Comparison of ENCODE assay signal across 11 cellular contexts in the genomic region with DNA sequence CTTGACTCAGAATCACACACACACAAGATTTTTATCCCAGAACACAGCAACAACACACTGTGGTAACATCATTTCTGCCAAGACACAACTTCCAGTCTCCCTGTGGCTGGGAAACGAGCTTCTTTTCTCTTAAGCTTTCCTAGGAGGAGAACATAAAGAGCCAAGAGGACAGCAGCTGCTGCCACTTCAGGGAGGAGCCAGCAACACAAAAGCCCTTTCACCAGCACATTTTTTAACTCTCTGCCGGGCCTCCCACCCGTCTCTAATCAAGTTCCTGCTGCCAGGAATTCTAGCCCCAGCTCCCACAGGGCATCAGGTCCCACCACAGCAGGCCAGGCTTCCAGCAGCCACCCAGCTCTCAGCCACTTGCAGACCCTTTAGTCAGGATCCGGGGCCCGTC. TPM values are rescaled to one million over a fixed set of nuclear protein-coding genes. Genes with fewer than 3 reads are reported as not detected.
DNase-seq lines count a peak whose midpoint lies in the region; ATAC-seq and TF ChIP-seq lines count a peak whose summit lies in the region.
"Had no signal": no experiment of that assay in that cellular context is flagged by ENCODE, and none has a peak within 500 bp of the region (broad histone marks: within the 10 kb centered on the region; RNA-seq: fewer than 3 reads in every experiment).

No MANE protein-coding gene starts in this region.

- no peak overlapping the region for H3K9ac ChIP-seq in trophoblast cell (ENCODE audit: low read length)

- peak overlapping the region; percentile 10; the same call in 1 of the 2 replicates for H3K4me3 Mint-ChIP-seq in WTC11
- no peak overlapping the region for H3K4me3 Mint-ChIP-seq in stimulated activated naive CD8-positive, alpha-beta T cell treated with anti-CD3 and anti-CD28 coated beads, Interleukin-15, amount 100 ng/mL, for 72 hours

- peaks cover 21% of the 10 kb centered on the region for H3K79me1 ChIP-seq in trophoblast cell (ENCODE audit: low read length)

- H3K79me2 ChIP-seq in trophoblast cell (ENCODE audit: control insufficient read depth, insufficient read depth, low read length, poor library complexity) = peaks cover 21% of the 10 kb centered on the region

- H3K23ac ChIP-seq in trophoblast cell (ENCODE audit: low read length) = no peak overlapping the region

- no peak overlapping the region for H4K12ac ChIP-seq in trophoblast cell (ENCODE audit: low read depth, low read length)

- no peaks in the 10 kb centered on the region for H3K27me3 Mint-ChIP-seq in WTC11 (ENCODE audit: low read depth)
- H3K27me3 Mint-ChIP-seq in stimulated activated naive CD8-positive, alpha-beta T cell treated with anti-CD3 and anti-CD28 coated beads, Interleukin-15, amount 100 ng/mL, for 72 hours = no peaks in the 10 kb centered on the region

- no peak overlapping the region for H4K91ac ChIP-seq in trophoblast cell (ENCODE audit: low read depth, low read length)

- TF ChIP-seq CTCF in WTC11 (IDR thresholded peaks at IDR 0.05) (no peak), heart right ventricle (IDR thresholded peaks at IDR 0.05) (no peak)

- H2AK5ac ChIP-seq in trophoblast cell (ENCODE audit: low read length) = no peak overlapping the region

- no peak overlapping the region for H3K18ac ChIP-seq in trophoblast cell (ENCODE audit: low read length)

- 6 to 10% methylated on average over 5 of the region's 5 CpGs for WGBS in heart right ventricle, 2 donors
- no CpG with 5 or more reads among the region's 5 CpGs for WGBS in trophoblast cell (ENCODE audit: extremely low coverage, insufficient coverage, insufficient read length)

- DNase-seq in EH (ENCODE audit: low read depth) (peak; percentile 45), WTC11 (ENCODE audit: low spot score) (peak; percentile 67), heart right ventricle (peak in 1 of 2 donors; percentile 27), trophoblast cell (no peak), EL (no peak)
- DNase-seq in stimulated activated naive CD8-positive, alpha-beta T cell treated with anti-CD3 and anti-CD28 coated beads, Interleukin-15, amount 100 ng/mL, for 72 hours = no peak
- no peak for DNase-seq in NK-92 treated with Interleukin-12 subunit alpha and Interleukin-12 subunit beta, amount 100 ng/mL, for 24 hours (lab: John Stamatoyannopoulos, UW)
- DNase-seq: DMS79, NCI-H1694 had no signal

- peak overlapping the region; percentile 25 for H4K8ac ChIP-seq in trophoblast cell (ENCODE audit: low read depth, low read length)

- peak; percentile 93 for ATAC-seq in WTC11
- ATAC-seq in heart right ventricle = peak; percentile 12 to 54 (median 42)
- ATAC-seq in stimulated activated naive CD8-positive, alpha-beta T cell treated with anti-CD3 and anti-CD28 coated beads, Interleukin-15, amount 100 ng/mL, for 72 hours = no peak
- no peak for ATAC-seq in GM18498 (IDR thresholded peaks at IDR 0.05; ENCODE audit: unreplicated experiment)

- peak overlapping the region; percentile 18 for H2BK5ac ChIP-seq in trophoblast cell (ENCODE audit: low read depth, low read length, poor library complexity)

- POLR2A ChIA-PET in WTC11 (lab: Charles Lee) = interaction anchor here (0.8 to 1.2 kb wide), 2 partner anchors 15 to 23 kb away, joined by 3 to 5 read pairs; partner anchors contain the start of gene FAT1

- no peaks in the 10 kb centered on the region for H3K9me3 Mint-ChIP-seq in WTC11
- peaks cover 6 to 11% of the 10 kb centered on the region in 2 donors for H3K9me3 Mint-ChIP-seq in stimulated activated naive CD8-positive, alpha-beta T cell treated with anti-CD3 and anti-CD28 coated beads, Interleukin-15, amount 100 ng/mL, for 72 hours

- H3K27ac Mint-ChIP-seq in WTC11 = peak overlapping the region; percentile 94
- H3K27ac Mint-ChIP-seq in stimulated activated naive CD8-positive, alpha-beta T cell treated with anti-CD3 and anti-CD28 coated beads, Interleukin-15, amount 100 ng/mL, for 72 hours = no peak overlapping the region

- H3K27me3 ChIP-seq in heart right ventricle (no peaks in the 10 kb centered on the region), trophoblast cell (ENCODE audit: insufficient read depth, low read length) (no peaks in the 10 kb centered on the region)

- H3K27ac ChIP-seq in heart right ventricle (peak overlapping the region; percentile 61 to 90 (median 82)), trophoblast cell (ENCODE audit: low read depth, low read length) (peak overlapping the region; percentile 58)

- H3K9me3 ChIP-seq in heart right ventricle = no peaks in the 10 kb centered on the region
- no peaks in the 10 kb centered on the region for H3K9me3 ChIP-seq in trophoblast cell (ENCODE audit: insufficient read depth, low read depth, low read length)

- peak overlapping the region; percentile 42 for H3K4ac ChIP-seq in trophoblast cell (ENCODE audit: low read depth, low read length)

- H3K14ac ChIP-seq in trophoblast cell (ENCODE audit: low read length) = no peak overlapping the region

- H3K4me3 ChIP-seq in heart right ventricle (peak overlapping the region in 6 of 10 donors; percentile 10 to 35 (median 18)), trophoblast cell (ENCODE audit: low read depth, low read length) (no peak overlapping the region)

- H3K4me1 ChIP-seq in heart right ventricle (peaks cover 2 to 79% (median 54%) of the 10 kb centered on the region in 9 donors), trophoblast cell (ENCODE audit: control insufficient read depth in 1 of 2, insufficient read depth in 2 of 2, low read length in 2 of 2) (peaks cover 22 to 35% of the 10 kb centered on the region in 2 experiments)

- H2AFZ ChIP-seq in trophoblast cell (ENCODE audit: insufficient read depth, low read length, poor library complexity) = peak overlapping the region; percentile 35

- H3K36me3 ChIP-seq in heart right ventricle (peaks cover 0 to 3% (median 0%) of the 10 kb centered on the region in 9 donors), trophoblast cell (ENCODE audit: control insufficient read depth in 1 of 2, insufficient read depth in 2 of 2, low read length in 2 of 2) (peaks cover 8 to 19% of the 10 kb centered on the region in 2 experiments)

- H3K4me2 ChIP-seq in trophoblast cell (ENCODE audit: low read length) = peak overlapping the region; percentile 25

- peak overlapping the region; percentile 67 for H2BK12ac ChIP-seq in trophoblast cell (ENCODE audit: low read length)

- CTCF ChIA-PET in WTC11 (lab: Charles Lee) = interaction anchor here (0.9 to 2.1 kb wide), 4 partner anchors 8 to 114 kb away, joined by 3 to 4 read pairs (median 4); partner anchors contain the start of gene FAT1

- no peak overlapping the region for H2BK120ac ChIP-seq in trophoblast cell (ENCODE audit: insufficient read depth, low read length, poor library complexity)

- intact Hi-C loops in heart right ventricle (cut with DNase I) = no loop called here

- peaks cover 34% of the 10 kb centered on the region for H3K36me3 Mint-ChIP-seq in WTC11

- H3K4me1 Mint-ChIP-seq in WTC11 = peaks cover 62% of the 10 kb centered on the region
- no peaks in the 10 kb centered on the region for H3K4me1 Mint-ChIP-seq in stimulated activated naive CD8-positive, alpha-beta T cell treated with anti-CD3 and anti-CD28 coated beads, Interleukin-15, amount 100 ng/mL, for 72 hours

TF ChIP-seq in WTC11, 78 proteins besides CTCF, POLR2A, EP300 and RAD21:
- TF ChIP-seq NR3C1 (CRISPR knock-in tag; conservative IDR thresholded peaks at IDR 0.05; ENCODE audit: low read depth) (no peak), ZNF423 (CRISPR knock-in tag; IDR thresholded peaks at IDR 0.05) (peak; percentile 52; the same call in 1 of the 2 replicates)
TF ChIP-seq in WTC11: peak in this region for 1.

RNA-seq across cellular contexts. Expression of gene FAT1, which starts 22.4 kb away (rescaled TPM):
- total RNA-seq in WTC11 (2021) = 155 to 172 TPM (median 162 TPM) in 3 replicates
- 100 to 1,000 TPM in 3 of 10 donors, 10 to 100 TPM in 7; 48.5 to 131 (median 82.8) TPM for total RNA-seq in heart right ventricle
- 10 to 100 TPM; 20.4 to 43.2 TPM for polyA plus RNA-seq in heart right ventricle
- polyA plus RNA-seq in trophoblast cell (2013) = 37.6 and 37.9 TPM in 2 replicates
- total RNA-seq: activated CD8-positive, alpha-beta memory T cell treated with anti-CD3 and anti-CD28 coated beads for 36 hours had no signal

Comparison
In these comparisons a context has a peak if more than half of its experiments do, and no peak if none do; other contexts are left out.
1. DNase-seq: peak in EH (single experiment) and WTC11 (single experiment); none in trophoblast cell (0 of 2), stimulated activated naive CD8-positive, alpha-beta T cell treated with anti-CD3 and anti-CD28 coated beads, Interleukin-15, amount 100 ng/mL, for 72 hours (0 of 2), EL (single experiment) and NK-92 treated with Interleukin-12 subunit alpha and Interleukin-12 subunit beta, amount 100 ng/mL, for 24 hours (single experiment).
2. ATAC-seq: peak in WTC11 (single experiment) and heart right ventricle (8 of 8); none in stimulated activated naive CD8-positive, alpha-beta T cell treated with anti-CD3 and anti-CD28 coated beads, Interleukin-15, amount 100 ng/mL, for 72 hours (single experiment) and GM18498 (single experiment).